15 cellular contexts compared by ENCODE assay signal in genomic region chr16:18841833-18842525, GRCh38. TPM values are rescaled to one million over a fixed set of nuclear protein-coding genes. Genes with fewer than 3 reads are reported as not detected.
DNase-seq lines count a peak whose midpoint lies in the region; ATAC-seq and TF ChIP-seq lines count a peak whose summit lies in the region.
"Had no signal": no experiment of that assay in that cellular context is flagged by ENCODE, and none has a peak within 500 bp of the region (broad histone marks: within the 10 kb centered on the region; RNA-seq: fewer than 3 reads in every experiment).

No MANE protein-coding gene starts in this region.

- WGBS in H9 (ENCODE audit: extremely low coverage, insufficient read length, low lambda C conversion rate), result no CpG with 5 or more reads among the region's 7 CpGs

- DNase-seq in activated naive CD4-positive, alpha-beta T cell treated with anti-CD3 and anti-CD28 coated beads, Interleukin-2, amount 50 U/mL, for 72 hours (ENCODE audit: low spot score in 2 of 2), result no peak
- DNase-seq in activated naive CD4-positive, alpha-beta T cell treated with anti-CD3 and anti-CD28 coated beads, Interleukin-2, amount 50 U/mL, for 16 hours, result no peak
- peak in 25 of 42 donors; percentile 13 to 69 (median 40) for DNase-seq in head of caudate nucleus
- DNase-seq in superior temporal gyrus (ENCODE audit: extremely low spot score), result peak; percentile 53
- no peak for DNase-seq in H9
- DNase-seq in NCI-H524 (lab: John Stamatoyannopoulos, UW), result no peak
- no peak for DNase-seq in left colon
- DNase-seq: CD8-positive, alpha-beta memory T cell; NCI-H1092 treated with DMSO at 0.1 percent for 48 hours; NCI-H146; NCI-H2081 treated with DMSO at 0.1 percent for 48 hours; NCI-H2227 treated with DMSO at 0.1 percent for 48 hours; NCI-H510A treated with DMSO at 0.1 percent for 48 hours; SHP77 had no signal

- H3K27me3 Mint-ChIP-seq in activated T-helper 17 cell treated with anti-CD3 and anti-CD28 coated beads, Interleukin-2, amount 50 U/mL, for 72 hours, result no peaks in the 10 kb centered on the region
- no peaks in the 10 kb centered on the region for H3K27me3 Mint-ChIP-seq in H9 (ENCODE audit: low read depth)
- H3K27me3 Mint-ChIP-seq: CD8-positive, alpha-beta memory T cell had no signal

- H2AFZ ChIP-seq in H9 (ENCODE audit: low read length), result no peak overlapping the region

- H3K4me3 Mint-ChIP-seq in activated T-helper 17 cell treated with anti-CD3 and anti-CD28 coated beads, Interleukin-2, amount 50 U/mL, for 72 hours, result no peak overlapping the region
- H3K4me3 Mint-ChIP-seq in H9, result no peak overlapping the region
- H3K4me3 Mint-ChIP-seq: CD8-positive, alpha-beta memory T cell had no signal

- no peaks in the 10 kb centered on the region for H3K23me2 ChIP-seq in H9 (ENCODE audit: insufficient read length, low read depth, low read length, poor library complexity, severe bottlenecking)

- intact Hi-C loops in head of caudate nucleus (cut with DNase I) (no loop called here), left colon (cut with DNase I, micrococcal nuclease) (no loop called here)

- H4K5ac ChIP-seq in H9 (ENCODE audit: insufficient read length, low read depth, low read length), result no peak overlapping the region

- H2BK15ac ChIP-seq in H9 (ENCODE audit: low read depth, low read length), result no peak overlapping the region

- H3K9me3 ChIP-seq in H9 (ENCODE audit: control insufficient read depth, low read depth, low read length), result no peaks in the 10 kb centered on the region

- no peak overlapping the region for H2BK120ac ChIP-seq in H9 (ENCODE audit: low read depth, low read length, poor library complexity, severe bottlenecking)

- no peaks in the 10 kb centered on the region for H3K79me1 ChIP-seq in H9 (ENCODE audit: insufficient read depth, low read depth, low read length, poor library complexity, severe bottlenecking)

- H3K4ac ChIP-seq in H9 (ENCODE audit: low read depth, low read length), result no peak overlapping the region

- no peak overlapping the region for H3K56ac ChIP-seq in H9 (ENCODE audit: insufficient read length, low read depth, low read length)

- no peaks in the 10 kb centered on the region for H4K20me1 ChIP-seq in H9 (ENCODE audit: control insufficient read depth, insufficient read depth, insufficient read length)

- no peak overlapping the region for H3T11ph ChIP-seq in H9 (ENCODE audit: low read length)

- no peak for ATAC-seq in activated naive CD4-positive, alpha-beta T cell treated with anti-CD3 and anti-CD28 coated beads, Interleukin-2, amount 50 U/mL, for 72 hours
- no peak for ATAC-seq in activated T-helper 17 cell treated with anti-CD3 and anti-CD28 coated beads, Interleukin-2, amount 50 U/mL, for 72 hours (replicated peaks)
- no peak for ATAC-seq in left colon

- H3K27me3 ChIP-seq in H9 (ENCODE audit: insufficient read depth, low read length), result no peaks in the 10 kb centered on the region

- H2BK20ac ChIP-seq in H9 (ENCODE audit: low read depth, low read length, poor library complexity, severe bottlenecking), result no peak overlapping the region

- no peak overlapping the region for H3K14ac ChIP-seq in H9 (ENCODE audit: insufficient read depth, low read length)

- H3K4me1 ChIP-seq in H9 (ENCODE audit: insufficient read depth, low read length), result no peaks in the 10 kb centered on the region

- H3K4me1 Mint-ChIP-seq in activated T-helper 17 cell treated with anti-CD3 and anti-CD28 coated beads, Interleukin-2, amount 50 U/mL, for 72 hours, result peaks cover 16% of the 10 kb centered on the region
- peaks cover 10 to 21% of the 10 kb centered on the region in 2 experiments for H3K4me1 Mint-ChIP-seq in H9

- H3K18ac ChIP-seq in H9 (ENCODE audit: insufficient read length, low read depth, low read length), result no peak overlapping the region

- H3K9me3 Mint-ChIP-seq in activated naive CD4-positive, alpha-beta T cell treated with anti-CD3 and anti-CD28 coated beads, Interleukin-2, amount 50 U/mL, for 72 hours, result no peaks in the 10 kb centered on the region
- H3K9me3 Mint-ChIP-seq in activated T-helper 17 cell treated with anti-CD3 and anti-CD28 coated beads, Interleukin-2, amount 50 U/mL, for 72 hours, result no peaks in the 10 kb centered on the region
- H3K9me3 Mint-ChIP-seq in H9, result no peaks in the 10 kb centered on the region
- H3K9me3 Mint-ChIP-seq: CD8-positive, alpha-beta memory T cell had no signal

- no peak overlapping the region for H3K9ac ChIP-seq in H9 (ENCODE audit: extremely low read depth, insufficient read length, low read length)

- no peak overlapping the region for H2BK12ac ChIP-seq in H9 (ENCODE audit: insufficient read length, low read depth, low read length)

- peak overlapping the region; percentile 38 to 82 for H3K27ac Mint-ChIP-seq in activated naive CD4-positive, alpha-beta T cell treated with anti-CD3 and anti-CD28 coated beads, Interleukin-2, amount 50 U/mL, for 72 hours
- peak overlapping the region; percentile 56 for H3K27ac Mint-ChIP-seq in activated T-helper 17 cell treated with anti-CD3 and anti-CD28 coated beads, Interleukin-2, amount 50 U/mL, for 72 hours
- H3K27ac Mint-ChIP-seq in H9, result peak overlapping the region in 1 of 3 experiments; percentile 87; a peak in 2 of 7 replicates

- no peaks in the 10 kb centered on the region for H3K79me2 ChIP-seq in H9 (ENCODE audit: insufficient read depth, low read length)

- no peak for TF ChIP-seq CTCF in H9 (conservative IDR thresholded peaks at IDR 0.05)

- no peak overlapping the region for H2AK5ac ChIP-seq in H9 (ENCODE audit: insufficient read length, low read length)

- peaks cover 20 to 31% of the 10 kb centered on the region in 2 donors for H3K36me3 Mint-ChIP-seq in activated naive CD4-positive, alpha-beta T cell treated with anti-CD3 and anti-CD28 coated beads, Interleukin-2, amount 50 U/mL, for 72 hours
- peaks cover 100% of the 10 kb centered on the region for H3K36me3 Mint-ChIP-seq in activated T-helper 17 cell treated with anti-CD3 and anti-CD28 coated beads, Interleukin-2, amount 50 U/mL, for 72 hours (ENCODE audit: low read depth)
- peaks cover 34 to 92% (median 84%) of the 10 kb centered on the region in 3 experiments; a peak in 6 of 7 replicates for H3K36me3 Mint-ChIP-seq in H9 (ENCODE audit: insufficient read depth in 1 of 3, low read depth in 3 of 3)

- no peak overlapping the region for H4K8ac ChIP-seq in H9 (replicated peaks; ENCODE audit: insufficient read length, low read depth, low read length)

- H2BK5ac ChIP-seq in H9 (ENCODE audit: insufficient read length, low read length), result no peak overlapping the region

- H3K23ac ChIP-seq in H9 (ENCODE audit: insufficient read length, low read depth, low read length), result no peak overlapping the region

- no peak overlapping the region for H3K4me2 ChIP-seq in H9 (ENCODE audit: insufficient read depth, insufficient read length, low read length)

- H4K91ac ChIP-seq in H9 (ENCODE audit: insufficient read length, low read depth, low read length), result no peak overlapping the region

- no peak overlapping the region for H3K27ac ChIP-seq in H9 (ENCODE audit: insufficient read length, low read depth, low read length)

RNA-seq across cellular contexts. Expression of gene ARL6IP1, which starts 40.6 kb away (rescaled TPM):
- 100 to 1,000 TPM; 116 to 164 TPM for total RNA-seq in activated naive CD4-positive, alpha-beta T cell treated with anti-CD3 and anti-CD28 coated beads, Interleukin-2, amount 50 U/mL, for 72 hours
- 100 to 1,000 TPM; 120 to 133 TPM for total RNA-seq in activated T-helper 17 cell treated with anti-CD3 and anti-CD28 coated beads, Interleukin-2, amount 50 U/mL, for 72 hours
- 197 and 205 TPM in 2 replicates for total RNA-seq in H9 (2021)
- total RNA-seq in left colon, result 100 to 1,000 TPM; 139 to 140 TPM

RNA-seq across cellular contexts. Expression of gene RPS15A, which starts 51.8 kb away (rescaled TPM):
- 1,000 to 10,000 TPM; 2,227 to 2,841 TPM for total RNA-seq in activated naive CD4-positive, alpha-beta T cell treated with anti-CD3 and anti-CD28 coated beads, Interleukin-2, amount 50 U/mL, for 72 hours
- total RNA-seq in activated T-helper 17 cell treated with anti-CD3 and anti-CD28 coated beads, Interleukin-2, amount 50 U/mL, for 72 hours, result 1,000 to 10,000 TPM; 1,983 to 2,799 TPM
- total RNA-seq in H9 (2021) (1,968 and 1,990 TPM in 2 replicates), left colon (100 to 1,000 TPM; 843 to 969 TPM)

Comparison
In these comparisons a context has a peak if more than half of its experiments do, and no peak if none do; other contexts are left out.
1. DNase-seq: peak in head of caudate nucleus (25 of 42) and superior temporal gyrus (single experiment); none in activated naive CD4-positive, alpha-beta T cell treated with anti-CD3 and anti-CD28 coated beads, Interleukin-2, amount 50 U/mL, for 72 hours (0 of 2), activated naive CD4-positive, alpha-beta T cell treated with anti-CD3 and anti-CD28 coated beads, Interleukin-2, amount 50 U/mL, for 16 hours (single experiment), H9 (single experiment), NCI-H524 (0 of 2) and left colon (0 of 2).